Comparison of ENCODE assay signal across 35 cellular contexts in the genomic region with DNA sequence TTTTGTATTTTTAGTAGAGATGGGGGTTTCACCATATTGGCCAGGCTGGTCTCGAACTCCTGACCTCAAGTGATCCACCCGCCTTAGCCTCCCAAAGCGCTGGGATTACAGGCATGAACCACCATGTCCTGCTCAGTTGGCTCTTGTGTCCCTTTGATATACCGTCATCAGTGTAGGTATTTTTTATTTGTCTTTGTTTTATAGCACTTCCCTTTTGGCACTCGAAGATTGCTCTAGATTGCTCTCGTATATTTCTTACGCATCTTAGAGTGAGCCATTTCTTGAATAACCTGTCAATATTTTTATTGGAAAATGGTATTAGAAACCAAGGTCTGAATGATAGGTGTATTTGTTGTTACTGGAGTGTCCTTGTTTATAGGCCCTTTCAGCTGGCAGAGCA.
"Had no signal": no experiment of that assay in that cellular context is flagged by ENCODE, and none has a peak within 500 bp of the region (broad histone marks: within the 10 kb centered on the region; RNA-seq: fewer than 3 reads in every experiment).

No MANE protein-coding gene starts in this region.

- H3K27me3 Mint-ChIP-seq: activated CD4-positive, alpha-beta T cell treated with anti-CD3 and anti-CD28 coated beads, Interleukin-2, amount 10 ng/mL, durations not matched to agents 24 days and 14 days; activated naive CD4-positive, alpha-beta T cell treated with anti-CD3 and anti-CD28 coated beads, Interleukin-2, amount 50 U/mL, for 24 hours; activated naive CD8-positive, alpha-beta T cell treated with anti-CD3 and anti-CD28 coated beads, Interleukin-2, amount 10 ng/mL, durations not matched to agents 7 days and 5 days; activated T-cell treated with anti-CD3 and anti-CD28 coated beads, Interleukin-2, amount 50 U/mL, for 24 hours had no signal

- H3K9me3 Mint-ChIP-seq: activated CD4-positive, alpha-beta T cell treated with anti-CD3 and anti-CD28 coated beads, Interleukin-2, amount 10 ng/mL, durations not matched to agents 24 days and 14 days; activated naive CD4-positive, alpha-beta T cell treated with anti-CD3 and anti-CD28 coated beads, Interleukin-2, amount 50 U/mL, for 24 hours; activated naive CD8-positive, alpha-beta T cell treated with anti-CD3 and anti-CD28 coated beads, Interleukin-2, amount 10 ng/mL, durations not matched to agents 7 days and 5 days; activated T-cell treated with anti-CD3 and anti-CD28 coated beads, Interleukin-2, amount 50 U/mL, for 24 hours; activated T-helper 2 cell treated with anti-CD3 and anti-CD28 coated beads, Interferon-gamma antibody, Interleukin-2, Interleukin-4, amounts not matched to agents 10 μg/mL and 5 μg/mL and 100 μg/mL, durations not matched to agents 14 hours and 24 hours and 36 hours had no signal

- H3K4me3 Mint-ChIP-seq: activated CD4-positive, alpha-beta T cell treated with anti-CD3 and anti-CD28 coated beads, Interleukin-2, amount 10 ng/mL, durations not matched to agents 24 days and 14 days; activated CD8-positive, alpha-beta T cell treated with anti-CD3 and anti-CD28 coated beads, Interleukin-2, amount 10 ng/mL, durations not matched to agents 7 days and 5 days; activated naive CD4-positive, alpha-beta T cell treated with anti-CD3 and anti-CD28 coated beads, Interleukin-2, amount 50 U/mL, for 24 hours; activated naive CD8-positive, alpha-beta T cell treated with anti-CD3 and anti-CD28 coated beads, Interleukin-2, amount 10 ng/mL, durations not matched to agents 7 days and 5 days; activated T-cell treated with anti-CD3 and anti-CD28 coated beads, Interleukin-2, amount 50 U/mL, for 24 hours had no signal

- DNase-seq: activated CD4-positive, alpha-beta T cell treated with anti-CD3 and anti-CD28 coated beads, Interleukin-2, amount 10 ng/mL, durations not matched to agents 24 days and 14 days; activated CD4-positive, alpha-beta T cell treated with anti-CD3 and anti-CD28 coated beads, Interleukin-2, amount 50 U/mL, for 48 hours; activated CD4-positive, CD25-positive, alpha-beta regulatory T cell; activated CD8-positive, alpha-beta T cell treated with anti-CD3 and anti-CD28 coated beads, Interleukin-2, amount 10 ng/mL, durations not matched to agents 7 days and 5 days; activated gamma-delta T cell; activated naive CD4-positive, alpha-beta T cell treated with Interleukin-2 at 50 U/mL for 16 hours; activated naive CD8-positive, alpha-beta T cell treated with anti-CD3 and anti-CD28 coated beads, Interleukin-2, amount 10 ng/mL, durations not matched to agents 7 days and 5 days; activated T-cell treated with anti-CD3 and anti-CD28 coated beads, Interleukin-2, amount 50 U/mL, for 24 hours; amygdala; MM.1S; MV-4-11; NCI-H1092; NCI-H1417; NCI-H146; NCI-H187; NCI-H2029 treated with DMSO at 0.1 percent for 48 hours; NCI-H2107; NCI-H2171; NCI-H510A; NCI-H526; NCI-H748 treated with DMSO at 0.1 percent for 48 hours; NK-92 treated with Interleukin-12 subunit alpha and Interleukin-12 subunit beta, amount 100 ng/mL, for 24 hours; PC-3; Peyer's patch; RPMI8226; SHP77 treated with DMSO at 0.1 percent for 48 hours; SW 1271; T-helper 1 cell; T-helper 2 cell; T-helper 9 cell; WERI-Rb-1 had no signal

- H3K27ac Mint-ChIP-seq: activated CD4-positive, alpha-beta T cell treated with anti-CD3 and anti-CD28 coated beads, Interleukin-2, amount 10 ng/mL, durations not matched to agents 24 days and 14 days; activated CD8-positive, alpha-beta T cell treated with anti-CD3 and anti-CD28 coated beads, Interleukin-2, amount 10 ng/mL, durations not matched to agents 7 days and 5 days; activated naive CD4-positive, alpha-beta T cell treated with anti-CD3 and anti-CD28 coated beads, Interleukin-2, amount 50 U/mL, for 24 hours; activated naive CD8-positive, alpha-beta T cell treated with anti-CD3 and anti-CD28 coated beads, Interleukin-2, amount 10 ng/mL, durations not matched to agents 7 days and 5 days; activated T-cell treated with anti-CD3 and anti-CD28 coated beads, Interleukin-2, amount 50 U/mL, for 24 hours; activated T-helper 2 cell treated with anti-CD3 and anti-CD28 coated beads, Interferon-gamma antibody, Interleukin-2, Interleukin-4, amounts not matched to agents 10 μg/mL and 5 μg/mL and 100 μg/mL, durations not matched to agents 14 hours and 24 hours and 36 hours had no signal

- H3K9me3 ChIP-seq: ascending aorta, Peyer's patch had no signal

- ATAC-seq: activated CD8-positive, alpha-beta T cell treated with anti-CD3 and anti-CD28 coated beads, Interleukin-2, amount 10 ng/mL, durations not matched to agents 7 days and 5 days; PC-3 had no signal

- H3K4me3 ChIP-seq: ascending aorta, cardiac muscle cell, Peyer's patch had no signal

- H3K27me3 ChIP-seq: ascending aorta, cardiac muscle cell, Peyer's patch had no signal

- H3K27ac ChIP-seq: ascending aorta, cardiac muscle cell, Peyer's patch, WERI-Rb-1 had no signal

- H3K36me3 ChIP-seq: ascending aorta, cardiac muscle cell, Peyer's patch, WERI-Rb-1 had no signal
